In genomic region chr2:24579053-24579803, GRCh38 we compare ENCODE assay signal across 18 cellular contexts.
A peak's percentile ranks its signal among the peaks of the same experiment; 100 is the strongest.
DNase-seq lines count a peak whose midpoint lies in the region; ATAC-seq and TF ChIP-seq lines count a peak whose summit lies in the region.
"Had no signal": no experiment of that assay in that cellular context is flagged by ENCODE, and none has a peak within 500 bp of the region (broad histone marks: within the 10 kb centered on the region; RNA-seq: fewer than 3 reads in every experiment).

No MANE protein-coding gene starts in this region.

- peaks cover 25% of the 10 kb centered on the region for H3K4me1 ChIP-seq in GM23338 (ENCODE audit: insufficient read depth)

- no peaks in the 10 kb centered on the region for H3K27me3 ChIP-seq in GM23338 (ENCODE audit: insufficient read depth)
- H3K27me3 ChIP-seq: left lung, pancreas, stomach had no signal

- H3K27me3 Mint-ChIP-seq in activated CD8-positive, alpha-beta memory T cell treated with anti-CD3 and anti-CD28 coated beads, Interleukin-2, amount 10 ng/mL, durations not matched to agents 7 days and 5 days, result no peaks in the 10 kb centered on the region
- no peaks in the 10 kb centered on the region for H3K27me3 Mint-ChIP-seq in GM23338 (ENCODE audit: insufficient read depth, low read depth, poor library complexity)
- H3K27me3 Mint-ChIP-seq in activated T-helper 17 cell treated with anti-CD3 and anti-CD28 coated beads, Interleukin-2, amount 50 U/mL, for 72 hours, result no peaks in the 10 kb centered on the region
- H3K27me3 Mint-ChIP-seq: CD4-positive, alpha-beta T cell had no signal

- H3K9me3 Mint-ChIP-seq in activated CD8-positive, alpha-beta memory T cell treated with anti-CD3 and anti-CD28 coated beads, Interleukin-2, amount 10 ng/mL, durations not matched to agents 7 days and 5 days (ENCODE audit: low read depth), result peaks cover 2% of the 10 kb centered on the region
- H3K9me3 Mint-ChIP-seq in GM23338, result no peaks in the 10 kb centered on the region
- no peaks in the 10 kb centered on the region for H3K9me3 Mint-ChIP-seq in activated T-helper 17 cell treated with anti-CD3 and anti-CD28 coated beads, Interleukin-2, amount 50 U/mL, for 72 hours
- H3K9me3 Mint-ChIP-seq: CD4-positive, alpha-beta T cell had no signal

- CTCF ChIA-PET in activated CD8-positive, alpha-beta memory T cell treated with anti-CD3 and anti-CD28 coated beads, Interleukin-2, amount 10 ng/mL, durations not matched to agents 7 days and 5 days (lab: Charles Lee), result interaction anchor here (1.2 to 1.4 kb wide), 2 partner anchors 34 to 248 kb away, joined by 3 to 7 read pairs; no protein-coding TSS in a partner anchor

- no peaks in the 10 kb centered on the region for H3F3A ChIP-seq in GM23338 (replicated peaks; ENCODE audit: low read depth)

- H4K20me1 ChIP-seq in GM23338 (replicated peaks; ENCODE audit: insufficient read depth), result no peaks in the 10 kb centered on the region

- peak in 1 of 2 experiments; percentile 40; a peak in 1 of 4 replicates for TF ChIP-seq CTCF in GM23338 (conservative IDR thresholded peaks at IDR 0.05; ENCODE audit: low read depth in 2 of 2)

- H3K4me1 Mint-ChIP-seq in activated CD8-positive, alpha-beta memory T cell treated with anti-CD3 and anti-CD28 coated beads, Interleukin-2, amount 10 ng/mL, durations not matched to agents 7 days and 5 days, result peaks cover 59% of the 10 kb centered on the region
- peaks cover 26% of the 10 kb centered on the region for H3K4me1 Mint-ChIP-seq in GM23338
- H3K4me1 Mint-ChIP-seq in activated T-helper 17 cell treated with anti-CD3 and anti-CD28 coated beads, Interleukin-2, amount 50 U/mL, for 72 hours, result peaks cover 48% of the 10 kb centered on the region

- H3K27ac Mint-ChIP-seq in activated CD8-positive, alpha-beta memory T cell treated with anti-CD3 and anti-CD28 coated beads, Interleukin-2, amount 10 ng/mL, durations not matched to agents 7 days and 5 days, result peak overlapping the region; percentile 21
- 0 out of 2 replicates have a peak overlapping the region, but pooled peaks have one; percentile 38 for H3K27ac Mint-ChIP-seq in GM23338
- peak overlapping the region; percentile 95 for H3K27ac Mint-ChIP-seq in activated T-helper 17 cell treated with anti-CD3 and anti-CD28 coated beads, Interleukin-2, amount 50 U/mL, for 72 hours
- H3K27ac Mint-ChIP-seq: CD4-positive, alpha-beta T cell had no signal

- no peak overlapping the region for H3K4me3 Mint-ChIP-seq in activated CD8-positive, alpha-beta memory T cell treated with anti-CD3 and anti-CD28 coated beads, Interleukin-2, amount 10 ng/mL, durations not matched to agents 7 days and 5 days
- no peak overlapping the region for H3K4me3 Mint-ChIP-seq in GM23338
- peak overlapping the region; percentile 65 for H3K4me3 Mint-ChIP-seq in activated T-helper 17 cell treated with anti-CD3 and anti-CD28 coated beads, Interleukin-2, amount 50 U/mL, for 72 hours
- H3K4me3 Mint-ChIP-seq: CD4-positive, alpha-beta T cell had no signal

- H3K36me3 Mint-ChIP-seq in activated CD8-positive, alpha-beta memory T cell treated with anti-CD3 and anti-CD28 coated beads, Interleukin-2, amount 10 ng/mL, durations not matched to agents 7 days and 5 days, result peaks cover 20% of the 10 kb centered on the region
- H3K36me3 Mint-ChIP-seq in GM23338 (ENCODE audit: low read depth), result no peaks in the 10 kb centered on the region
- peaks cover 28% of the 10 kb centered on the region for H3K36me3 Mint-ChIP-seq in activated T-helper 17 cell treated with anti-CD3 and anti-CD28 coated beads, Interleukin-2, amount 50 U/mL, for 72 hours (ENCODE audit: low read depth)

- no peak overlapping the region for H2AFZ ChIP-seq in GM23338

- DNase-seq in activated CD8-positive, alpha-beta memory T cell treated with anti-CD3 and anti-CD28 coated beads, Interleukin-2, amount 10 ng/mL, durations not matched to agents 7 days and 5 days, result no peak
- DNase-seq in activated CD8-positive, alpha-beta memory T cell treated with anti-CD3 and anti-CD28 coated beads, Interleukin-2, amount 50 U/mL, for 48 hours, result no peak
- DNase-seq in GM23338 (ENCODE audit: low spot score) (peak; percentile 35), renal cortical epithelial cell (ENCODE audit: low read depth) (peak; percentile 14), RPMI8226 (no peak), NCI-H1417 treated with DMSO at 0.1 percent for 48 hours (lab: John Stamatoyannopoulos, UW) (no peak)
- DNase-seq: CD4-positive, alpha-beta T cell; DMS79 treated with DMSO at 0.1 percent for 48 hours; foreskin melanocyte; Kasumi-1; left lung; NCI-H1436; NCI-H2227 treated with DMSO at 0.1 percent for 48 hours; pancreas; stomach had no signal

- no peaks in the 10 kb centered on the region for H3K79me2 ChIP-seq in GM23338 (replicated peaks; ENCODE audit: insufficient read depth)

- H3K4me2 ChIP-seq in GM23338, result no peak overlapping the region

- no peaks in the 10 kb centered on the region for H3K36me3 ChIP-seq in GM23338 (ENCODE audit: insufficient read depth)
- H3K36me3 ChIP-seq: left lung, pancreas, stomach had no signal

- H3K4me3 ChIP-seq in GM23338, result no peak overlapping the region
- H3K4me3 ChIP-seq: left lung, pancreas, stomach had no signal

- no peak overlapping the region for H3K27ac ChIP-seq in GM23338 (ENCODE audit: low read depth)
- H3K27ac ChIP-seq: left lung, pancreas, stomach had no signal

- ATAC-seq in activated CD8-positive, alpha-beta memory T cell treated with anti-CD3 and anti-CD28 coated beads, Interleukin-2, amount 10 ng/mL, durations not matched to agents 7 days and 5 days, result peak; percentile 31
- ATAC-seq in GM23338 (no peak; the same call in 1 of the 3 replicates), GM18502 (IDR thresholded peaks at IDR 0.05; ENCODE audit: poor library complexity, unreplicated experiment) (no peak)
- peak; percentile 72 for ATAC-seq in activated T-helper 17 cell treated with anti-CD3 and anti-CD28 coated beads, Interleukin-2, amount 50 U/mL, for 72 hours (replicated peaks)
- ATAC-seq: left lung, pancreas, Right ventricle myocardium inferior had no signal

- no peaks in the 10 kb centered on the region for H3K9me2 ChIP-seq in GM23338 (ENCODE audit: insufficient read depth)

TF ChIP-seq in GM23338, 12 proteins besides CTCF, POLR2A, EP300 and RAD21:
- no peak for TF ChIP-seq JUNB (IDR thresholded peaks at IDR 0.05; ENCODE audit: unreplicated experiment)
- no peak for TF ChIP-seq EZH2phosphoT487 (IDR thresholded peaks at IDR 0.05; ENCODE audit: unreplicated experiment)
- TF ChIP-seq REST (IDR thresholded peaks at IDR 0.05; ENCODE audit: unreplicated experiment), result no peak
- no peak for TF ChIP-seq ZNF114 (CRISPR knock-in tag; IDR thresholded peaks at IDR 0.05)
- no peak for TF ChIP-seq STAT1 (IDR thresholded peaks at IDR 0.05; ENCODE audit: unreplicated experiment)
- no peak for TF ChIP-seq POLR2AphosphoS5 (IDR thresholded peaks at IDR 0.05; ENCODE audit: low read depth)
- TF ChIP-seq CREB1 (CRISPR knock-in tag; IDR thresholded peaks at IDR 0.05; ENCODE audit: low read depth), result no peak

Comparison
In these comparisons a context has a peak if more than half of its experiments do, and no peak if none do; other contexts are left out.
1. ATAC-seq: peak in activated CD8-positive, alpha-beta memory T cell treated with anti-CD3 and anti-CD28 coated beads, Interleukin-2, amount 10 ng/mL, durations not matched to agents 7 days and 5 days (single experiment) and activated T-helper 17 cell treated with anti-CD3 and anti-CD28 coated beads, Interleukin-2, amount 50 U/mL, for 72 hours (single experiment); none in GM23338 (single experiment) and GM18502 (single experiment).
2. DNase-seq: peak in GM23338 (single experiment) and renal cortical epithelial cell (single experiment); none in activated CD8-positive, alpha-beta memory T cell treated with anti-CD3 and anti-CD28 coated beads, Interleukin-2, amount 10 ng/mL, durations not matched to agents 7 days and 5 days (single experiment), activated CD8-positive, alpha-beta memory T cell treated with anti-CD3 and anti-CD28 coated beads, Interleukin-2, amount 50 U/mL, for 48 hours (single experiment), RPMI8226 (single experiment) and NCI-H1417 treated with DMSO at 0.1 percent for 48 hours (single experiment).
3. H3K27ac Mint-ChIP-seq: peak in every context shown above with its lines; median percentile 95 in activated T-helper 17 cell treated with anti-CD3 and anti-CD28 coated beads, Interleukin-2, amount 50 U/mL, for 72 hours; 38 in GM23338; 21 in activated CD8-positive, alpha-beta memory T cell treated with anti-CD3 and anti-CD28 coated beads, Interleukin-2, amount 10 ng/mL, durations not matched to agents 7 days and 5 days.